ENCODE assay signal across 1 cellular context in genomic region chr3:13622356-13622755, GRCh38.
TF ChIP-seq lines count a peak whose summit lies in the region.

No MANE protein-coding gene starts in this region.

TF ChIP-seq in H1, 55 proteins besides CTCF, POLR2A, EP300 and RAD21:
- no peak for TF ChIP-seq NRF1 (IDR thresholded peaks at IDR 0.05; ENCODE audit: low read depth, low read length)
